Comparison of ENCODE assay signal across 10 cellular contexts in the genomic region with DNA sequence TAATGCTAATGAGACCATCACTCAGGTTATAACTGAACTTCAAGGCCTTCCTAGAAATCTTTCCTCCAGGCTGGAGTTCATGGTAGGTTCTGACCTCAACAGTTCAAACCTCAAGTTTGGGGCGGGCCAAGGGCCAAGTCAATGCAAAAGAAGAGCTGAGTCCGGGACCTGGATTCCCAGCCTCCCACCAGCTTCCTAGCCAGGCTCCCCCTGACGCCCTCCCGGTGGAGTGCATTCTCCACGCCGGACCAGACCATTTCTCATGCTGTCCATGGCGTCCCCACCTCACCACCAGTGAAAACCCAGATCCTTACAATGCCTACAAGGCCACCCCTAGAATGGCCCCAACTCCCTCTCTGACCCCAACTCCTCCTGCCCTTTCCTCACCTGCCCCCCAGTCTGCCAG. TPM values are rescaled to one million over a fixed set of nuclear protein-coding genes. Genes with fewer than 3 reads are reported as not detected.
DNase-seq lines count a peak whose midpoint lies in the region; ATAC-seq and TF ChIP-seq lines count a peak whose summit lies in the region.
"Had no signal": no experiment of that assay in that cellular context is flagged by ENCODE, and none has a peak within 500 bp of the region (broad histone marks: within the 10 kb centered on the region; RNA-seq: fewer than 3 reads in every experiment).

No MANE protein-coding gene starts in this region.

- no TSS peak for BruUV-seq in IMR-90 (replicated peaks; lab: Mats Ljungman, UMichigan)

- H3K4me1 ChIP-seq in IMR-90 (ENCODE audit: control insufficient read depth, insufficient read depth, low read length) (peaks cover 16% of the 10 kb centered on the region), trophoblast cell (ENCODE audit: control insufficient read depth in 1 of 2, insufficient read depth in 2 of 2, low read length in 2 of 2) (peaks cover 25 to 31% of the 10 kb centered on the region in 2 experiments)

- peak overlapping the region; percentile 92 for H2AK5ac ChIP-seq in IMR-90 (ENCODE audit: low read depth, low read length)
- H2AK5ac ChIP-seq in trophoblast cell (ENCODE audit: low read length) = peak overlapping the region; percentile 13

- intact Hi-C loops in IMR-90 (cut with micrococcal nuclease) = loop anchor here (2.0 to 5.0 kb wide), 2 partner anchors 43 to 109 kb away; no protein-coding TSS in a partner anchor

- H2BK12ac ChIP-seq in trophoblast cell (ENCODE audit: low read length) = peak overlapping the region; percentile 6

- H3K27ac ChIP-seq in IMR-90 (ENCODE audit: insufficient read depth, low read length) = no peak overlapping the region
- H3K27ac ChIP-seq in trophoblast cell (ENCODE audit: low read depth, low read length) = no peak overlapping the region

- H3K79me2 ChIP-seq in trophoblast cell (ENCODE audit: control insufficient read depth, insufficient read depth, low read length, poor library complexity) = peaks cover 18% of the 10 kb centered on the region

- WGBS in IMR-90 (ENCODE audit: extremely low coverage in 2 of 2, insufficient read length in 1 of 2), 2 experiments = 80% methylated on average over 7 of the region's 7 CpGs; no CpG with 5 or more reads in 1 of the 2 experiments
- no CpG with 5 or more reads among the region's 7 CpGs for WGBS in trophoblast cell (ENCODE audit: extremely low coverage, insufficient coverage, insufficient read length)

- no peak overlapping the region for H3K23ac ChIP-seq in IMR-90 (ENCODE audit: low read depth, low read length)
- no peak overlapping the region for H3K23ac ChIP-seq in trophoblast cell (ENCODE audit: low read length)

- H2BK15ac ChIP-seq in IMR-90 (ENCODE audit: low read depth, low read length) = peak overlapping the region; percentile 66; the same call in 1 of the 3 replicates

- no peak overlapping the region for H3K56ac ChIP-seq in IMR-90 (ENCODE audit: extremely low read depth, insufficient read depth, low read length)

- no peak overlapping the region for H4K12ac ChIP-seq in trophoblast cell (ENCODE audit: low read depth, low read length)

- dilution Hi-C loops in IMR-90 (cut with HindIII; ENCODE audit: low sequenced_read_pairs, unreplicated experiment) = no loop called here

- H2BK20ac ChIP-seq in IMR-90 (ENCODE audit: low read depth, low read length) = no peak overlapping the region

- peaks cover 0 to 3% (median 0%) of the 10 kb centered on the region in 5 experiments for H3K9me3 Mint-ChIP-seq in brain

- H3K14ac ChIP-seq in IMR-90 (replicated peaks; ENCODE audit: low read depth, low read length) (no peak overlapping the region), trophoblast cell (ENCODE audit: low read length) (no peak overlapping the region)

- H3K27me3 Mint-ChIP-seq in brain = peaks cover 69% of the 10 kb centered on the region

- CTCF ChIA-PET in IMR-90 (lab: Yijun Ruan, JAX) = no interaction called here
- CTCF ChIA-PET in GM10248 (lab: Yijun Ruan, JAX) = interaction anchor here (1.2 to 1.6 kb wide), 2 partner anchors 45 to 49 kb away, joined by 3 to 4 read pairs; no protein-coding TSS in a partner anchor

- H3K9me3 ChIP-seq in IMR-90 (ENCODE audit: control insufficient read depth, insufficient read depth, low read length) = no peaks in the 10 kb centered on the region
- peaks cover 3% of the 10 kb centered on the region for H3K9me3 ChIP-seq in trophoblast cell (ENCODE audit: insufficient read depth, low read depth, low read length)

- H3K4me2 ChIP-seq in IMR-90 (ENCODE audit: low read depth, low read length) = no peak overlapping the region
- no peak overlapping the region for H3K4me2 ChIP-seq in trophoblast cell (ENCODE audit: low read length)

- peaks cover 27% of the 10 kb centered on the region for H4K20me1 ChIP-seq in IMR-90 (ENCODE audit: insufficient read depth, low read length)

- peak overlapping the region; percentile 82 for H4K5ac ChIP-seq in IMR-90 (ENCODE audit: low read depth, low read length)

- H2BK120ac ChIP-seq in IMR-90 (ENCODE audit: low read depth, low read length) (peak overlapping the region; percentile 35; the same call in 1 of the 2 replicates), trophoblast cell (ENCODE audit: insufficient read depth, low read length, poor library complexity) (no peak overlapping the region)

- H2AK9ac ChIP-seq in IMR-90 (replicated peaks; ENCODE audit: low read depth, low read length, poor library complexity) = peak overlapping the region; percentile 77

- TF ChIP-seq CTCF in IMR-90 (conservative IDR thresholded peaks at IDR 0.05; ENCODE audit: low read depth, low read length) (no peak), brain (conservative IDR thresholded peaks at IDR 0.05) (no peak), GM10248 (IDR thresholded peaks at IDR 0.05; ENCODE audit: control extremely low read depth, extremely low read depth, low read depth, missing control alignments) (no peak)

- H3K27me3 ChIP-seq in IMR-90 (ENCODE audit: control insufficient read depth, insufficient read depth, low read length) = no peaks in the 10 kb centered on the region
- no peaks in the 10 kb centered on the region for H3K27me3 ChIP-seq in trophoblast cell (ENCODE audit: insufficient read depth, low read length)

- H3K27ac Mint-ChIP-seq in brain = peak overlapping the region in 1 of 5 experiments; percentile 67

- no peaks in the 10 kb centered on the region for H3K36me3 Mint-ChIP-seq in brain

- H3K9ac ChIP-seq in IMR-90 (ENCODE audit: low read depth, low read length) (no peak overlapping the region), trophoblast cell (ENCODE audit: low read length) (no peak overlapping the region)

- peaks cover 17% of the 10 kb centered on the region for H3K9me1 ChIP-seq in IMR-90 (ENCODE audit: insufficient read depth, low read length)

- H3K4me3 Mint-ChIP-seq in brain = peak overlapping the region; percentile 78 to 89 (median 81)

- H3K18ac ChIP-seq in IMR-90 (ENCODE audit: low read depth, low read length) = no peak overlapping the region; the same call in 1 of the 2 replicates
- H3K18ac ChIP-seq in trophoblast cell (ENCODE audit: low read length) = no peak overlapping the region

- POLR2A ChIA-PET in IMR-90 (lab: Charles Lee; ENCODE audit: unreplicated experiment) (interaction anchor here (1.0 kb wide), 1 partner anchor 35 kb away, joined by 3 read pairs; no protein-coding TSS in a partner anchor), GM10248 (lab: Yijun Ruan, JAX) (no interaction called here)

- H3K4ac ChIP-seq in IMR-90 (ENCODE audit: low read depth, low read length) (peak overlapping the region; percentile 90), trophoblast cell (ENCODE audit: low read depth, low read length) (no peak overlapping the region)

- peak overlapping the region in 1 of 2 experiments; percentile 69; a peak in 1 of 4 replicates for H4K8ac ChIP-seq in IMR-90 (ENCODE audit: low read depth in 2 of 2, low read length in 2 of 2)
- peak overlapping the region; percentile 14 for H4K8ac ChIP-seq in trophoblast cell (ENCODE audit: low read depth, low read length)

- peaks cover 8 to 40% of the 10 kb centered on the region in 2 experiments for H3K79me1 ChIP-seq in IMR-90 (ENCODE audit: low read depth in 1 of 2, low read length in 2 of 2)
- peaks cover 33% of the 10 kb centered on the region for H3K79me1 ChIP-seq in trophoblast cell (ENCODE audit: low read length)

- H3K36me3 ChIP-seq in IMR-90 (ENCODE audit: control insufficient read depth, insufficient read depth, low read length) = peaks cover 2% of the 10 kb centered on the region; the same call in 1 of the 2 replicates
- H3K36me3 ChIP-seq in trophoblast cell (ENCODE audit: control insufficient read depth in 1 of 2, insufficient read depth in 2 of 2, low read length in 2 of 2) = no peaks in the 10 kb centered on the region

- no peak overlapping the region for H3K4me3 ChIP-seq in IMR-90 (ENCODE audit: insufficient read depth, low read depth, low read length)
- no peak overlapping the region for H3K4me3 ChIP-seq in trophoblast cell (ENCODE audit: low read depth, low read length)

- no peak for TF ChIP-seq RAD21 in IMR-90 (IDR thresholded peaks at IDR 0.05; ENCODE audit: low read length)

- 0 out of 2 replicates have a peak overlapping the region, but pooled peaks have one; percentile 17 for H4K91ac ChIP-seq in IMR-90 (ENCODE audit: insufficient read depth, low read depth, low read length)
- H4K91ac ChIP-seq in trophoblast cell (ENCODE audit: low read depth, low read length) = peak overlapping the region; percentile 97

- DNase-seq in ELF-1 (ENCODE audit: low read depth, low spot score) (peak; percentile 69), IMR-90 (no peak), trophoblast cell (no peak), GM10248 (ENCODE audit: extremely low spot score) (no peak), NCI-H526 treated with DMSO at 0.1 percent for 48 hours (lab: John Stamatoyannopoulos, UW) (no peak)
- DNase-seq: left cardiac atrium, WERI-Rb-1 had no signal

- no peak for TF ChIP-seq POLR2A in IMR-90 (IDR thresholded peaks at IDR 0.05; ENCODE audit: low read depth, low read length)

- H2BK5ac ChIP-seq in IMR-90 (ENCODE audit: low read depth, low read length, poor library complexity, severe bottlenecking) = no peak overlapping the region
- no peak overlapping the region for H2BK5ac ChIP-seq in trophoblast cell (ENCODE audit: low read depth, low read length, poor library complexity)

- in situ Hi-C loops in IMR-90 (cut with MboI; ENCODE audit: low sequenced_read_pairs) = no loop called here

- peaks cover 18% of the 10 kb centered on the region for H3K4me1 Mint-ChIP-seq in brain

- H2AFZ ChIP-seq in IMR-90 (replicated peaks; ENCODE audit: low read length, poor library complexity) = peak overlapping the region; percentile 91
- no peak overlapping the region for H2AFZ ChIP-seq in trophoblast cell (ENCODE audit: insufficient read depth, low read length, poor library complexity)

- no peak for ATAC-seq in IMR-90 (ENCODE audit: low read depth)
- no peak for ATAC-seq in HG03432 (IDR thresholded peaks at IDR 0.05; ENCODE audit: unreplicated experiment)
- ATAC-seq in GM18498 (IDR thresholded peaks at IDR 0.05; ENCODE audit: unreplicated experiment) = no peak

TF ChIP-seq in IMR-90, 13 proteins besides CTCF, POLR2A, EP300 and RAD21 (continues in another document):
- TF ChIP-seq CHD1 (IDR thresholded peaks at IDR 0.05; ENCODE audit: low read depth, low read length) = no peak
- no peak for TF ChIP-seq MAZ (IDR thresholded peaks at IDR 0.05; ENCODE audit: borderline replicate concordance, low read depth, low read length)

RNA-seq across cellular contexts. Expression of a gene that starts 0.8 kb away (rescaled TPM):
- total RNA-seq in IMR-90 (2012; rRNA removed) = 27.5 and 30.1 TPM in 2 replicates
- polyA plus RNA-seq in IMR-90 (2012; rRNA removed) = 179 and 187 TPM in 2 replicates
- 120 and 255 TPM in 2 replicates for polyA plus RNA-seq in IMR-90 (2012; cell fraction: cytosol; rRNA removed)
- 44.1 and 131 TPM in 2 replicates for polyA plus RNA-seq in IMR-90 (2012; cell fraction: nucleus; rRNA removed; ENCODE audit: low replicate concordance)
- 112 TPM for polyA plus RNA-seq in brain (ENCODE audit: insufficient read depth, low read depth, low replicate concordance)
- polyA plus RNA-seq in trophoblast cell (2013) = 338 and 355 TPM in 2 replicates
